Comparison of ENCODE assay signal across 1 cellular context in genomic region chr1:36174716-36175115, GRCh38.
TF ChIP-seq lines count a peak whose summit lies in the region.

No MANE protein-coding gene starts in this region.

TF ChIP-seq in IMR-90, 13 proteins besides CTCF, POLR2A, EP300 and RAD21:
- TF ChIP-seq MAFK (IDR thresholded peaks at IDR 0.05; ENCODE audit: low read depth, low read length), result no peak
- TF ChIP-seq RFX5 (IDR thresholded peaks at IDR 0.05; ENCODE audit: low read depth, low read length), result no peak
- TF ChIP-seq SMC3 (IDR thresholded peaks at IDR 0.05; ENCODE audit: low read depth, low read length), result no peak
TF ChIP-seq in IMR-90: peak in this region for 0.
